Comparison of ENCODE assay signal across 25 cellular contexts in the genomic region with DNA sequence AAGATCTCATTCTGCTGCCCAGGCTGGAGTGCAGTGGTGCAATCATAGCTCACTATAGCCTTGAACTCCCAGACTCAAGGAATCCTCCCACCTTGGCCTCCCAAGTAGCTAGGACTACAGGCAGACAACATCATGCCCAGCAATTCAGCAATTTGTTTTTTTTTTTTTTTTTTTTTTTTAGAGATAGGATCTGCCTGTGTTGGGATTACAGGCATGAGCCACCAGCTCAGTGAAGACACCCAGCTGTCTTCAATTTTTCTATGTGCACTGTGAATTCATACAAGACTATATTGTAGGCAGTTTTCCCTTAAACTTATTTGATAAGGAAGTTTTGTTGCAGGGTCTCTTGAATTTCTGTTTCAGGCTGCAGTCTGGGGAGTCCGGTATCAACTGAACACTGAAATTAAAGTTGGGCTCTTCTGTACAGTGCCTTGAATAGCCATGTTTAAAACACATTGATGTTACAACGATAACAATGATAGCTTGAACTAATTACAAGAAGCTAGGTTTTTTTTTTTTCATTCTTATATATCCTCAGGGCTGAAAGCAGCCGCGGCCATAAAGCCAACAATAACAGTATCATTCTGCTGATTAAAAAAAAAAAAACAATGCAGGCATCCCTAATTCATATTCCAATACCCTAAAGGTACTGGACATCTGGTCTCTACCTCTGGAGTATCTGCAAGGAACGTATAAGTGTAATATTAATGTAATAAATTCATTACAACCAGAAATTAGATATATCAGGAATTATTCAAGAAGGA.
"Had no signal": no experiment of that assay in that cellular context is flagged by ENCODE, and none has a peak within 500 bp of the region (broad histone marks: within the 10 kb centered on the region; RNA-seq: fewer than 3 reads in every experiment).

No MANE protein-coding gene starts in this region.

- DNase-seq: dermis blood vessel endothelial cell; dorsolateral prefrontal cortex; effector CD4-positive, alpha-beta T cell; effector memory CD4-positive, alpha-beta T cell; erythroblast; esophagus squamous epithelium; foreskin melanocyte; gastrocnemius medialis; glutamatergic neuron; head of caudate nucleus; heart right ventricle; hippocampal formation; left cardiac atrium; left lung; left ventricle myocardium superior; lower lobe of right lung; mesenchymal stem cell; midbrain; naive thymus-derived CD4-positive, alpha-beta T cell had no signal

- H3K9me3 ChIP-seq: esophagus squamous epithelium, gastrocnemius medialis, heart right ventricle, left lung, lower lobe of right lung had no signal

- H3K27me3 Mint-ChIP-seq: naive thymus-derived CD4-positive, alpha-beta T cell had no signal

- FAIRE-seq: colon, islet of Langerhans, keratinocyte had no signal

- H3K4me3 Mint-ChIP-seq: naive thymus-derived CD4-positive, alpha-beta T cell had no signal

- H3K36me3 Mint-ChIP-seq: naive thymus-derived CD4-positive, alpha-beta T cell had no signal

- H3K27ac ChIP-seq: coronary artery, dorsolateral prefrontal cortex, epithelial cell of prostate, esophagus squamous epithelium, gastrocnemius medialis, heart right ventricle, left lung, lower lobe of right lung had no signal

- H3K4me1 ChIP-seq: esophagus squamous epithelium, gastrocnemius medialis, left lung, lower lobe of right lung had no signal

- H3K4me3 ChIP-seq: coronary artery, dorsolateral prefrontal cortex, esophagus squamous epithelium, gastrocnemius medialis, heart right ventricle, left lung, lower lobe of right lung had no signal

- ATAC-seq: esophagus mucosa; gastrocnemius medialis; heart right ventricle; left cardiac atrium; left lung; left ventricle myocardium superior; lower lobe of right lung; naive thymus-derived CD4-positive, alpha-beta T cell had no signal

- H3K4me1 Mint-ChIP-seq: naive thymus-derived CD4-positive, alpha-beta T cell had no signal

- H3K27ac Mint-ChIP-seq: naive thymus-derived CD4-positive, alpha-beta T cell had no signal

- H3K27me3 ChIP-seq: dorsolateral prefrontal cortex, esophagus squamous epithelium, gastrocnemius medialis, heart right ventricle, left lung had no signal
